In genomic region chr2:219404954-219405353, GRCh38 we compare ENCODE assay signal across 15 cellular contexts. TPM values are rescaled to one million over a fixed set of nuclear protein-coding genes. Genes with fewer than 3 reads are reported as not detected.
A peak's percentile ranks its signal among the peaks of the same experiment; 100 is the strongest.
DNase-seq lines count a peak whose midpoint lies in the region; ATAC-seq and TF ChIP-seq lines count a peak whose summit lies in the region.
"Had no signal": no experiment of that assay in that cellular context is flagged by ENCODE, and none has a peak within 500 bp of the region (broad histone marks: within the 10 kb centered on the region; RNA-seq: fewer than 3 reads in every experiment).

No MANE protein-coding gene starts in this region.

- ATAC-seq in Panc1, result peak; percentile 44; the same call in 1 of the 2 replicates
- ATAC-seq in effector memory CD8-positive, alpha-beta T cell (replicated peaks), result no peak

- no TSS peak for BruUV-seq in Panc1 (replicated peaks; lab: Mats Ljungman, UMichigan)

- POLR2A ChIA-PET in Panc1 (lab: Charles Lee), result no interaction called here

- H3K9me3 ChIP-seq in Panc1 (ENCODE audit: control insufficient read depth, insufficient read depth, low read depth, low read length) (no peaks in the 10 kb centered on the region), cardiac muscle cell (ENCODE audit: low read depth) (no peaks in the 10 kb centered on the region), muscle layer of colon (ENCODE audit: low read length) (no peaks in the 10 kb centered on the region), stomach smooth muscle (ENCODE audit: control insufficient read depth in 2 of 2, low read length in 2 of 2) (no peaks in the 10 kb centered on the region)
- H3K9me3 ChIP-seq: Peyer's patch had no signal

- no peak for TF ChIP-seq CTCF in Panc1 (IDR thresholded peaks at IDR 0.05)
- no peak for TF ChIP-seq CTCF in cardiac muscle cell (IDR thresholded peaks at IDR 0.05; ENCODE audit: low read depth, low read length)

- no peak overlapping the region for H3K27ac Mint-ChIP-seq in effector memory CD8-positive, alpha-beta T cell
- H3K27ac Mint-ChIP-seq: immature natural killer cell had no signal

- H3K36me3 Mint-ChIP-seq in effector memory CD8-positive, alpha-beta T cell (ENCODE audit: insufficient read depth), result peaks cover 2% of the 10 kb centered on the region
- H3K36me3 Mint-ChIP-seq: immature natural killer cell had no signal

- no peaks in the 10 kb centered on the region for H3K4me1 Mint-ChIP-seq in effector memory CD8-positive, alpha-beta T cell (ENCODE audit: low read depth in 2 of 2)
- H3K4me1 Mint-ChIP-seq: immature natural killer cell had no signal

- H3K4me3 Mint-ChIP-seq in effector memory CD8-positive, alpha-beta T cell, result no peak overlapping the region
- H3K4me3 Mint-ChIP-seq: immature natural killer cell had no signal

- H3K27ac ChIP-seq in Panc1 (ENCODE audit: low read length) (no peak overlapping the region), cardiac muscle cell (peak overlapping the region; percentile 92), muscle layer of colon (ENCODE audit: low read depth, low read length) (peak overlapping the region; percentile 93), stomach smooth muscle (ENCODE audit: low read length) (peak overlapping the region; percentile 98)

- CTCF ChIA-PET in Panc1 (lab: Charles Lee), result interaction anchor here (0.6 to 5.0 kb wide), 4 partner anchors 13 to 125 kb away, joined by 4 to 29 read pairs (median 6); partner anchors contain the start of gene DNPEP

- peaks cover 26 to 60% of the 10 kb centered on the region in 2 donors for H3K27me3 Mint-ChIP-seq in effector memory CD8-positive, alpha-beta T cell

- no peaks in the 10 kb centered on the region for H3K36me3 ChIP-seq in Panc1 (ENCODE audit: control insufficient read depth, insufficient read depth, low read length)
- H3K36me3 ChIP-seq in cardiac muscle cell, result no peaks in the 10 kb centered on the region
- no peaks in the 10 kb centered on the region for H3K36me3 ChIP-seq in muscle layer of colon (ENCODE audit: insufficient read depth, low read length)
- no peaks in the 10 kb centered on the region for H3K36me3 ChIP-seq in stomach smooth muscle (ENCODE audit: control insufficient read depth in 2 of 2, insufficient read depth in 2 of 2, low read length in 2 of 2)
- H3K36me3 ChIP-seq: Peyer's patch had no signal

- no peak overlapping the region for H3K4me3 ChIP-seq in Panc1 (ENCODE audit: low read depth in 2 of 2, low read length in 2 of 2)
- H3K4me3 ChIP-seq in cardiac muscle cell, result no peak overlapping the region
- H3K4me3 ChIP-seq in muscle layer of colon (ENCODE audit: low read depth in 1 of 2, low read length in 2 of 2), result peak overlapping the region in 1 of 2 donors; percentile 22
- peak overlapping the region; percentile 1 to 54 for H3K4me3 ChIP-seq in stomach smooth muscle (ENCODE audit: low read length in 2 of 2)
- H3K4me3 ChIP-seq: Peyer's patch had no signal

- H3K27me3 ChIP-seq in Panc1 (ENCODE audit: control insufficient read depth, insufficient read depth, low read length), result no peaks in the 10 kb centered on the region
- no peaks in the 10 kb centered on the region for H3K27me3 ChIP-seq in cardiac muscle cell
- no peaks in the 10 kb centered on the region for H3K27me3 ChIP-seq in muscle layer of colon (ENCODE audit: control insufficient read depth in 1 of 2, insufficient read depth in 2 of 2, low read length in 2 of 2)
- no peaks in the 10 kb centered on the region for H3K27me3 ChIP-seq in stomach smooth muscle (ENCODE audit: control insufficient read depth in 1 of 2, insufficient read depth in 2 of 2, low read length in 2 of 2)
- H3K27me3 ChIP-seq: Peyer's patch had no signal

- in situ Hi-C loops in Panc1 (cut with HindIII; ENCODE audit: low pct_unique_long_range_greater_than_20kb, low sequenced_read_pairs), result no loop called here

- H3K9ac ChIP-seq in muscle layer of colon (ENCODE audit: low read length) (peak overlapping the region; percentile 75), stomach smooth muscle (ENCODE audit: low read length in 2 of 2) (peak overlapping the region; percentile 56 to 72)

- H3K4me1 ChIP-seq in Panc1 (ENCODE audit: control insufficient read depth, insufficient read depth, low read length) (peaks cover 19% of the 10 kb centered on the region), cardiac muscle cell (ENCODE audit: low read depth) (peaks cover 65% of the 10 kb centered on the region), muscle layer of colon (ENCODE audit: insufficient read depth, low read length) (peaks cover 67% of the 10 kb centered on the region), stomach smooth muscle (ENCODE audit: control insufficient read depth, insufficient read depth, low read length) (peaks cover 67% of the 10 kb centered on the region)

- no peak for DNase-seq in Panc1 (ENCODE audit: low read depth, low spot score)
- DNase-seq in cardiac muscle cell (ENCODE audit: low read depth in 1 of 2, low spot score in 1 of 2), result peak in 1 of 2 donors; percentile 79
- no peak for DNase-seq in effector memory CD8-positive, alpha-beta T cell
- DNase-seq in NCI-H2227 treated with DMSO at 0.1 percent for 48 hours (lab: John Stamatoyannopoulos, UW), result no peak
- DNase-seq in NK-92 (lab: John Stamatoyannopoulos, UW; ENCODE audit: unreplicated experiment), result no peak
- no peak for DNase-seq in activated naive CD4-positive, alpha-beta T cell treated with anti-CD3 and anti-CD28 coated beads, Interleukin-2, amount 50 U/mL, for 16 hours
- DNase-seq: activated effector memory CD4-positive, alpha-beta T cell treated with Interleukin-2 at 50 U/mL for 16 hours; immature natural killer cell; Kasumi-1; midbrain; NCI-H187; NCI-H524 treated with DMSO at 0.1 percent for 48 hours; Peyer's patch had no signal

- intact Hi-C loops in Panc1 (cut with micrococcal nuclease; ENCODE audit: unreplicated experiment), result no loop called here

- H3K9me3 Mint-ChIP-seq in effector memory CD8-positive, alpha-beta T cell, result no peaks in the 10 kb centered on the region
- H3K9me3 Mint-ChIP-seq: immature natural killer cell had no signal

RNA-seq across cellular contexts. Expression of gene DES, which starts 13.2 kb away (rescaled TPM):
- 0.69 TPM for total RNA-seq in Panc1 (2021; ENCODE audit: unreplicated experiment)
- polyA plus RNA-seq in Panc1 (2012; ENCODE audit: insufficient read length), result 0.19 TPM
- 37.2 and 47.0 TPM in 2 replicates for total RNA-seq in cardiac muscle cell
- polyA plus RNA-seq in cardiac muscle cell, result 17.5 and 20.4 TPM in 2 replicates
- polyA plus RNA-seq: immature natural killer cell had no signal

RNA-seq across cellular contexts. Expression of gene DNPEP, which starts 17.2 kb away (rescaled TPM):
- total RNA-seq in Panc1 (2021; ENCODE audit: unreplicated experiment) (107 TPM), cardiac muscle cell (67.2 and 70.4 TPM in 2 replicates)
- 149 TPM for polyA plus RNA-seq in Panc1 (2012; ENCODE audit: insufficient read length)
- polyA plus RNA-seq in cardiac muscle cell, result 104 and 117 TPM in 2 replicates

RNA-seq across cellular contexts. Expression of gene SPEG, which starts 29.7 kb away (rescaled TPM):
- 3.4 TPM for total RNA-seq in Panc1 (2021; ENCODE audit: unreplicated experiment)
- polyA plus RNA-seq in Panc1 (2012; ENCODE audit: insufficient read length), result 2.7 TPM
- total RNA-seq in cardiac muscle cell, result 275 and 292 TPM in 2 replicates
- polyA plus RNA-seq in cardiac muscle cell, result 185 and 188 TPM in 2 replicates
- polyA plus RNA-seq: immature natural killer cell had no signal

Comparison
In these comparisons a context has a peak if more than half of its experiments do, and no peak if none do; other contexts are left out.
1. H3K4me3 ChIP-seq: peak in stomach smooth muscle (2 of 2); none in Panc1 (0 of 2) and cardiac muscle cell (single experiment).
2. RNA of gene DES, which starts 13.2 kb away (total RNA-seq): 37.2 to 47.0 TPM in cardiac muscle cell; 0.69 TPM in Panc1 (single experiment); every median in the first group is over 10 times any median in the second.
3. RNA of gene SPEG, which starts 29.7 kb away (total RNA-seq): 275 to 292 TPM in cardiac muscle cell; 3.4 TPM in Panc1 (single experiment); every median in the first group is over 10 times any median in the second.